Comparison of ENCODE assay signal across 24 cellular contexts in the genomic region with DNA sequence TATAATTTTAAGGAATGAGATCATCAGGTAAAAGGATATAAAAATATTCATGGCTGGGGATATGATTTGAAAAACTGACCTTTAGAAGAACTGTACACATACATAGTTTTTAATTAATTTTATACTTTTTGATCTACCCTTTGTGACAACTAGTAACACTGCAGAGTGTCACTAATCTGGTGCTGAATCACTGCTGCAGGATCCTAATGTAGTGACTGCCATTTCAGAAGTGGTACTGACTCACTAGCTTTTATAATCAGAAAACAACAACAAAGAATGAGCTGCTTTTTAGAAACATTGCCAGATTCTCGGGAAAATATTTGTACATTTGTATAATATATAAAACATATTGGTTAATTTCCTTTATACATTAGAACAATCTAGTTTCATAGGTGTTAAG.
"Had no signal": no experiment of that assay in that cellular context is flagged by ENCODE, and none has a peak within 500 bp of the region (broad histone marks: within the 10 kb centered on the region; RNA-seq: fewer than 3 reads in every experiment).

No MANE protein-coding gene starts in this region.

- H3K4me1 ChIP-seq: ascending aorta, sigmoid colon had no signal

- H3K4me3 ChIP-seq: adrenal gland, ascending aorta, coronary artery, heart left ventricle, ovary, sigmoid colon, stomach, thyroid gland, upper lobe of left lung had no signal

- H3K36me3 ChIP-seq: adrenal gland, ascending aorta, heart left ventricle, ovary, sigmoid colon, stomach, thyroid gland, upper lobe of left lung had no signal

- DNase-seq: activated B cell treated with CpG ODN at 0.5 μM for 24 hours; activated CD4-positive, alpha-beta T cell treated with anti-CD3 and anti-CD28 coated beads, Interleukin-2, amount 50 U/mL, for 1 hour; activated CD8-positive, alpha-beta memory T cell treated with anti-CD3 and anti-CD28 coated beads, Interleukin-2, amount 10 ng/mL, durations not matched to agents 7 days and 5 days; activated CD8-positive, alpha-beta T cell treated with anti-CD3 and anti-CD28 coated beads, Interleukin-2, amount 10 ng/mL, durations not matched to agents 7 days and 5 days; activated naive CD4-positive, alpha-beta T cell; activated T-cell treated with anti-CD3 and anti-CD28 coated beads, Interleukin-2, amount 50 U/mL, for 48 hours; adrenal gland; effector memory CD8-positive, alpha-beta T cell; erythroblast; heart left ventricle; midbrain; naive thymus-derived CD4-positive, alpha-beta T cell; ovary; sigmoid colon; stimulated activated CD4-positive, alpha-beta T cell treated with anti-CD3 and anti-CD28 coated beads, Interleukin-15, amount 100 ng/mL, for 24 hours; stimulated activated CD4-positive, alpha-beta T cell treated with anti-CD3 and anti-CD28 coated beads, Interleukin-2, amount 100 ng/mL, for 24 hours; stimulated activated naive B cell treated with anti-CD40 and anti-IgM and Interleukin-4, amounts not matched to agents 10 μg/mL and 1 μg/mL and 100 μg/mL, for 72 hours; stomach; T-helper 17 cell; T1000; thyroid gland; upper lobe of left lung had no signal

- ATAC-seq: activated CD8-positive, alpha-beta memory T cell treated with anti-CD3 and anti-CD28 coated beads, Interleukin-2, amount 10 ng/mL, durations not matched to agents 7 days and 5 days; activated CD8-positive, alpha-beta T cell treated with anti-CD3 and anti-CD28 coated beads, Interleukin-2, amount 10 ng/mL, durations not matched to agents 7 days and 5 days; effector memory CD8-positive, alpha-beta T cell; heart left ventricle; naive thymus-derived CD4-positive, alpha-beta T cell; stimulated activated naive B cell treated with anti-CD40 and anti-IgM and Interleukin-4, amounts not matched to agents 10 μg/mL and 1 μg/mL and 100 μg/mL, for 72 hours; T-helper 17 cell had no signal

- H3K9me3 ChIP-seq: adrenal gland, ascending aorta, heart left ventricle, ovary, sigmoid colon, stomach, thyroid gland, upper lobe of left lung had no signal

- H3K27me3 ChIP-seq: adrenal gland, ascending aorta, heart left ventricle, ovary, sigmoid colon, stomach, thyroid gland, upper lobe of left lung had no signal

- H3K27ac ChIP-seq: adrenal gland, ascending aorta, coronary artery, heart left ventricle, ovary, sigmoid colon, stomach, thyroid gland, upper lobe of left lung had no signal
